18 cellular contexts compared by ENCODE assay signal in genomic region chr6:36968266-36968977, GRCh38. TPM values are rescaled to one million over a fixed set of nuclear protein-coding genes. Genes with fewer than 3 reads are reported as not detected.
DNase-seq lines count a peak whose midpoint lies in the region; ATAC-seq and TF ChIP-seq lines count a peak whose summit lies in the region.
"Had no signal": no experiment of that assay in that cellular context is flagged by ENCODE, and none has a peak within 500 bp of the region (broad histone marks: within the 10 kb centered on the region; RNA-seq: fewer than 3 reads in every experiment).

No MANE protein-coding gene starts in this region.

- peaks cover 60% of the 10 kb centered on the region for H3K36me3 ChIP-seq in PC-3 (ENCODE audit: low read depth, low read length)

- no peak overlapping the region for H3K27ac ChIP-seq in PC-3 (ENCODE audit: low read length)
- H3K27ac ChIP-seq: brain microvascular endothelial cell, C4-2B had no signal

- no peaks in the 10 kb centered on the region for H3K79me2 ChIP-seq in PC-3 (ENCODE audit: low read length)

- intact Hi-C loops in PC-3 (cut with micrococcal nuclease) (no loop called here), posterior vena cava (cut with DNase I) (no loop called here)

- peaks cover 3% of the 10 kb centered on the region for H3K9me3 Mint-ChIP-seq in glutamatergic neuron (ENCODE audit: unreplicated experiment)
- H3K9me3 Mint-ChIP-seq: stimulated activated naive CD8-positive, alpha-beta T cell treated with anti-CD3 and anti-CD28 coated beads, Interleukin-15, Interleukin-2, amounts not matched to agents 100 ng/mL and 50 ng/mL, for 24 hours had no signal

- CTCF ChIA-PET in PC-3 (lab: Charles Lee), result no interaction called here

- no peak overlapping the region for H3K4me2 ChIP-seq in PC-3 (ENCODE audit: low read length)

- no peak for TF ChIP-seq CTCF in PC-3 (conservative IDR thresholded peaks at IDR 0.05; ENCODE audit: low read depth, low read length)
- no peak for TF ChIP-seq CTCF in fibroblast of mammary gland (conservative IDR thresholded peaks at IDR 0.05; ENCODE audit: control insufficient read depth, insufficient read depth, low read depth, low read length)
- TF ChIP-seq CTCF in glutamatergic neuron (IDR thresholded peaks at IDR 0.05; ENCODE audit: partially characterized antibody, unreplicated experiment), result no peak

- no peak overlapping the region for H3K27ac Mint-ChIP-seq in glutamatergic neuron (ENCODE audit: unreplicated experiment)
- H3K27ac Mint-ChIP-seq: stimulated activated naive CD8-positive, alpha-beta T cell treated with anti-CD3 and anti-CD28 coated beads, Interleukin-15, Interleukin-2, amounts not matched to agents 100 ng/mL and 50 ng/mL, for 24 hours had no signal

- H3K9ac ChIP-seq in PC-3 (ENCODE audit: low read length), result no peak overlapping the region

- H3K4me3 ChIP-seq in PC-3 (ENCODE audit: low read length), result no peak overlapping the region
- H3K4me3 ChIP-seq in fibroblast of mammary gland (ENCODE audit: control insufficient read depth, low read depth, low read length), result no peak overlapping the region
- H3K4me3 ChIP-seq: lung had no signal

- H3K36me3 Mint-ChIP-seq in glutamatergic neuron (ENCODE audit: unreplicated experiment), result no peaks in the 10 kb centered on the region

- no peaks in the 10 kb centered on the region for H3K27me3 Mint-ChIP-seq in glutamatergic neuron (ENCODE audit: unreplicated experiment)
- H3K27me3 Mint-ChIP-seq: stimulated activated naive CD8-positive, alpha-beta T cell treated with anti-CD3 and anti-CD28 coated beads, Interleukin-15, Interleukin-2, amounts not matched to agents 100 ng/mL and 50 ng/mL, for 24 hours had no signal

- no peaks in the 10 kb centered on the region for H3K4me1 ChIP-seq in PC-3 (ENCODE audit: insufficient read depth, low read length)

- POLR2A ChIA-PET in PC-3 (lab: Charles Lee; ENCODE audit: unreplicated experiment), result no interaction called here

- H3K4me3 Mint-ChIP-seq in glutamatergic neuron (ENCODE audit: unreplicated experiment), result no peak overlapping the region
- H3K4me3 Mint-ChIP-seq: stimulated activated naive CD8-positive, alpha-beta T cell treated with anti-CD3 and anti-CD28 coated beads, Interleukin-15, Interleukin-2, amounts not matched to agents 100 ng/mL and 50 ng/mL, for 24 hours had no signal

- ATAC-seq in PC-3, result no peak
- no peak for ATAC-seq in HG02840 (IDR thresholded peaks at IDR 0.05; ENCODE audit: low FRiP score, unreplicated experiment)

- no peaks in the 10 kb centered on the region for H3F3A ChIP-seq in PC-3 (ENCODE audit: low read length, unreplicated experiment)

- H4K20me1 ChIP-seq in PC-3 (ENCODE audit: low read length), result no peaks in the 10 kb centered on the region

- no peaks in the 10 kb centered on the region for H3K27me3 ChIP-seq in PC-3 (ENCODE audit: low read length)
- H3K27me3 ChIP-seq: brain microvascular endothelial cell had no signal

- no peaks in the 10 kb centered on the region for H3K9me3 ChIP-seq in PC-3 (ENCODE audit: low read length)

- H3K4me1 Mint-ChIP-seq in glutamatergic neuron (ENCODE audit: low read depth, unreplicated experiment), result no peaks in the 10 kb centered on the region

- DNase-seq in COR-L47 (lab: John Stamatoyannopoulos, UW) (peak; percentile 79), PC-3 (no peak), fibroblast of mammary gland (ENCODE audit: low read depth) (peak; percentile 43), posterior vena cava (ENCODE audit: low spot score) (peak; percentile 87), glutamatergic neuron (no peak), hepatic stellate cell (ENCODE audit: low spot score) (no peak), NCI-H524 treated with DMSO at 0.1 percent for 48 hours (lab: John Stamatoyannopoulos, UW) (no peak)
- DNase-seq: activated T-cell treated with anti-CD3 and anti-CD28 coated beads, Interleukin-2, amount 50 U/mL, for 48 hours; brain microvascular endothelial cell; GDM1; GOT3; NCI-H2029; stimulated activated CD4-positive, alpha-beta T cell treated with anti-CD3 and anti-CD28 coated beads, Interleukin-2, amount 100 ng/mL, for 48 hours had no signal

- BruUV-seq in PC-3 (replicated peaks; lab: Mats Ljungman, UMichigan), result TSS peak; percentile 77

- no peak overlapping the region for H2AFZ ChIP-seq in PC-3 (ENCODE audit: low read length)

- no peaks in the 10 kb centered on the region for H3K9me2 ChIP-seq in PC-3 (replicated peaks; ENCODE audit: low read length)

RNA-seq across cellular contexts. Expression of gene PI16, which starts 13.9 kb away (rescaled TPM):
- 0.07 TPM in 1 of 2 replicates, not detected in the other for total RNA-seq in PC-3 (2014; rRNA removed)
- total RNA-seq in posterior vena cava, result 100 to 1,000 TPM in 1 of 2 donors, 10 to 100 TPM in 1; 51.4 to 221 TPM
- total RNA-seq in glutamatergic neuron (ENCODE audit: unreplicated experiment), result not detected
- total RNA-seq: LHCN-M2 had no signal

RNA-seq across cellular contexts. Expression of gene MTCH1, which starts 17.6 kb away (rescaled TPM):
- total RNA-seq in PC-3 (2014; rRNA removed) (253 and 264 TPM in 2 replicates), posterior vena cava (100 to 1,000 TPM; 148 to 150 TPM), glutamatergic neuron (ENCODE audit: unreplicated experiment) (179 TPM)

RNA-seq across cellular contexts. Expression of gene FGD2, which starts 37.0 kb away (rescaled TPM):
- total RNA-seq in PC-3 (2014; rRNA removed), result 0.35 and 0.44 TPM in 2 replicates
- total RNA-seq in posterior vena cava, result 10 to 100 TPM; 23.2 to 35.5 TPM
- total RNA-seq in glutamatergic neuron (ENCODE audit: unreplicated experiment), result not detected
- total RNA-seq: LHCN-M2 had no signal

Comparison
In these comparisons a context has a peak if more than half of its experiments do, and no peak if none do; other contexts are left out.
1. DNase-seq: peak in COR-L47 (single experiment), fibroblast of mammary gland (single experiment) and posterior vena cava (single experiment); none in PC-3 (single experiment), glutamatergic neuron (single experiment), hepatic stellate cell (single experiment) and NCI-H524 treated with DMSO at 0.1 percent for 48 hours (single experiment).
2. RNA of gene PI16, which starts 13.9 kb away (total RNA-seq): 51.4 to 221 TPM in posterior vena cava; 0.07 TPM in PC-3 and not detected in glutamatergic neuron (single experiment); every median in the first group is over 10 times any median in the second.
3. RNA of gene FGD2, which starts 37.0 kb away (total RNA-seq): 23.2 to 35.5 TPM in posterior vena cava; 0.35 to 0.44 TPM in PC-3 and not detected in glutamatergic neuron (single experiment); every median in the first group is over 10 times any median in the second.